ENCODE assay signal across 24 cellular contexts in genomic region chr9:107614765-107615164, GRCh38.
"Had no signal": no experiment of that assay in that cellular context is flagged by ENCODE, and none has a peak within 500 bp of the region (broad histone marks: within the 10 kb centered on the region; RNA-seq: fewer than 3 reads in every experiment).

No MANE protein-coding gene starts in this region.

- H3K4me3 ChIP-seq: ascending aorta, cardiac muscle cell, coronary artery, neural progenitor cell, suprapubic skin, tibial artery had no signal

- H3K36me3 ChIP-seq: ascending aorta, cardiac muscle cell, neural progenitor cell, suprapubic skin, tibial artery had no signal

- H3K27ac ChIP-seq: ascending aorta, cardiac muscle cell, coronary artery, neural progenitor cell, suprapubic skin, tibial artery had no signal

- H3K27me3 ChIP-seq: ascending aorta, neural progenitor cell, suprapubic skin, tibial artery had no signal

- H3K9me3 ChIP-seq: ascending aorta, suprapubic skin, tibial artery had no signal

- DNase-seq: activated CD4-positive, alpha-beta T cell treated with anti-CD3 and anti-CD28 coated beads for 36 hours; activated CD4-positive, CD25-positive, alpha-beta regulatory T cell; activated CD8-positive, alpha-beta memory T cell treated with anti-CD3 and anti-CD28 coated beads, Interleukin-2, amount 10 ng/mL, durations not matched to agents 7 days and 5 days; activated CD8-positive, alpha-beta T cell treated with anti-CD3 and anti-CD28 coated beads, Interleukin-2, amount 10 ng/mL, durations not matched to agents 7 days and 5 days; activated naive CD4-positive, alpha-beta T cell treated with Interleukin-2 at 50 U/mL for 16 hours; activated naive CD8-positive, alpha-beta T cell treated with anti-CD3 and anti-CD28 coated beads for 36 hours; activated T-cell treated with anti-CD3 and anti-CD28 coated beads, Interleukin-2, amount 50 U/mL, for 72 hours; cerebellar nuclear complex; glutamatergic neuron; islet precursor cell; left ventricle myocardium superior; mammary epithelial cell; natural killer cell; right cardiac atrium; stimulated activated CD4-positive, alpha-beta T cell treated with anti-CD3 and anti-CD28 coated beads, Interleukin-15, amount 100 ng/mL, for 24 hours; stimulated activated CD4-positive, alpha-beta T cell treated with anti-CD3 and anti-CD28 coated beads, Interleukin-2, amount 100 ng/mL, for 24 hours; stimulated activated naive B cell treated with anti-CD40 and anti-IgM and Interleukin-4, amounts not matched to agents 10 μg/mL and 1 μg/mL and 100 μg/mL, for 72 hours; T-helper 1 cell; tibial artery had no signal

- H3K4me1 ChIP-seq: ascending aorta, neural progenitor cell, suprapubic skin had no signal
